ENCODE assay signal across 8 cellular contexts in the genomic region with DNA sequence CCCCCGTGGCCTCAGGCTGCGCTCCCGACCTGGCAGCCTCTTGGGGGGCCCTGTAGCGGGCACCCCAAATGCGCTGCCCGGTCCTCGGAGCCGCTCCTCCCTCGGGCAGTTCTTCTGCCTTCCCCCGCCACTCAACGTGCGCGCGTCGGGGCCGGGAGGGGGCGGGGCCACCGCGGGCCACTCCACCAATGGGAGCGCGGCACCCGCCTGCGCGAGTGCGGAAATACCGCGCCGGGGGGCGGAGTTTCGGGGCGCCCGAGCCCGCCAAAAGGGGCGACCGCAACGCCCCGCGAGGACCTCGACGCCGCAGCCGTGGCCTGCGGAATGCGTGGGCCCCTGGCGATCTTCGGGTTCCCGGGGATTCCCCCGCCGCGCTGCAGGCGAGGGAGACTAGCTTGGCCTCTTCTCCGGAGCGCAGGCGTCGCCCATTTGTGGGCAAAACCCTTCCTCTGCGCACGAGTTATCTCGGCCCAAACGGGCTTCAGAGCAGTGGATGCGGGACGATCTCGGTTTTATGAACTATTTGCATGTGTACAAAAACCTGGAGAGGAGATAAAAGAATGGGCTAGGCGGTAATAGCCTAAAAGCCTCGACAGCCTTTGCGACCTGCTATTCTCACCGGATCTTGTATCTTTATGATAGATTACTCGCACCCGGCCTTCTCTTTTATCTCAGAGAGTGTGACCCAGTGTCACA. TPM values are rescaled to one million over a fixed set of nuclear protein-coding genes. Genes with fewer than 3 reads are reported as not detected.
A peak's percentile ranks its signal among the peaks of the same experiment; 100 is the strongest.
DNase-seq lines count a peak whose midpoint lies in the region; ATAC-seq, FAIRE-seq and TF ChIP-seq lines count a peak whose summit lies in the region.

TSS of gene TASOR (minus strand) at position 144 of the 696 bp plus-strand sequence. CDS start 259 bp downstream, outside the sequence.

- H3K27me3 Mint-ChIP-seq in nephron (ENCODE audit: low read depth), result no peaks in the 10 kb centered on the region

- peak within 1 kb of the TSS; percentile 80 for H3K4me3 ChIP-seq in fibroblast of pulmonary artery (replicated peaks; ENCODE audit: low read depth, low read length)

- peaks cover 46% of the 10 kb centered on the region for H3K36me3 Mint-ChIP-seq in nephron (ENCODE audit: low read depth)

- DNase-seq in D721Med (ENCODE audit: insufficient read length, low spot score) (peak; percentile 82), HT1080 (ENCODE audit: low read depth) (peak; percentile 69), RWPE1 (ENCODE audit: low spot score) (peak; percentile 87), fibroblast of pulmonary artery (ENCODE audit: low read depth) (peak; percentile 81)
- peak; percentile 84 for DNase-seq in activated effector memory CD4-positive, alpha-beta T cell treated with Interleukin-2 at 50 U/mL for 16 hours
- DNase-seq in stimulated activated naive CD8-positive, alpha-beta T cell treated with anti-CD3 and anti-CD28 coated beads, Interleukin-15, Interleukin-2, amounts not matched to agents 100 U/mL and 50 U/mL, for 24 hours, result peak; percentile 91

- no peak for FAIRE-seq in D721Med (lab: Jason Lieb, UNC)

- ATAC-seq in GM19468 (IDR thresholded peaks at IDR 0.05; ENCODE audit: extremely low read depth, unreplicated experiment), result peak; percentile 54
- ATAC-seq in stimulated activated naive CD8-positive, alpha-beta T cell treated with anti-CD3 and anti-CD28 coated beads, Interleukin-15, Interleukin-2, amounts not matched to agents 100 U/mL and 50 U/mL, for 24 hours, result peak; percentile 93

- CTCF ChIA-PET in RWPE1 (lab: Yijun Ruan, JAX), result no interaction called here

- peak within 1 kb of the TSS; percentile 92 to 96 (median 96) for H3K4me3 Mint-ChIP-seq in nephron

- H3K27ac ChIP-seq in RWPE1, result peak within 1 kb of the TSS; percentile 96

- H3K9me3 Mint-ChIP-seq in nephron, result peaks cover 15% of the 10 kb centered on the region

- peak within 1 kb of the TSS; percentile 93 to 100 (median 99) for H3K27ac Mint-ChIP-seq in nephron

- peaks cover 17% of the 10 kb centered on the region for H3K4me1 Mint-ChIP-seq in nephron

- no peak for TF ChIP-seq CTCF in D721Med (IDR thresholded peaks at IDR 0.05; ENCODE audit: insufficient read depth, missing control alignments)
- TF ChIP-seq CTCF in RWPE1 (conservative IDR thresholded peaks at IDR 0.05; ENCODE audit: low read depth), result no peak
- TF ChIP-seq CTCF in fibroblast of pulmonary artery (IDR thresholded peaks at IDR 0.05; ENCODE audit: low read length, missing control alignments), result no peak
- TF ChIP-seq CTCF in nephron (IDR thresholded peaks at IDR 0.05; ENCODE audit: unreplicated experiment in 3 of 3), result no peak

- POLR2A ChIA-PET in RWPE1 (lab: Yijun Ruan, JAX; ENCODE audit: low non-redundant PET), result interaction anchor here (0.5 kb wide), 1 partner anchor 99 kb away, joined by 4 read pairs; no protein-coding TSS in a partner anchor

RNA-seq across cellular contexts. Expression of gene TASOR, which starts in this region (rescaled TPM):
- total RNA-seq in HT1080 (2014; rRNA removed; shearing (Covaris generic)), result 42.9 and 45.3 TPM in 2 replicates
- 45.4 and 59.1 TPM in 2 replicates for polyA plus RNA-seq in HT1080 (2015; cell fraction: cytosol; rRNA removed)
- 53.5 and 69.1 TPM in 2 replicates for polyA plus RNA-seq in HT1080 (2015; cell fraction: nucleus; rRNA removed)

Comparison
In these comparisons a context has a peak if more than half of its experiments do, and no peak if none do; other contexts are left out.
1. Peak in every context shown above with its lines: DNase-seq, ATAC-seq, H3K4me3 ChIP-seq and H3K27ac ChIP-seq.